Comparison of ENCODE assay signal across 17 cellular contexts in genomic region chr20:46757135-46757534, GRCh38. TPM values are rescaled to one million over a fixed set of nuclear protein-coding genes. Genes with fewer than 3 reads are reported as not detected.
DNase-seq lines count a peak whose midpoint lies in the region; ATAC-seq and TF ChIP-seq lines count a peak whose summit lies in the region.
"Had no signal": no experiment of that assay in that cellular context is flagged by ENCODE, and none has a peak within 500 bp of the region (broad histone marks: within the 10 kb centered on the region; RNA-seq: fewer than 3 reads in every experiment).

No MANE protein-coding gene starts in this region.

- H2BK120ac ChIP-seq in H9 (ENCODE audit: low read depth, low read length, poor library complexity, severe bottlenecking) = no peak overlapping the region

- ATAC-seq in RWPE2 (ENCODE audit: low read depth) = no peak
- peak; percentile 55 for ATAC-seq in sciatic nerve
- ATAC-seq in psoas muscle = no peak
- ATAC-seq in HG02678 (IDR thresholded peaks at IDR 0.05; ENCODE audit: unreplicated experiment) = no peak
- ATAC-seq: GM12878 had no signal

- no peak overlapping the region for H3K14ac ChIP-seq in H9 (ENCODE audit: insufficient read depth, low read length)

- H3K36me3 ChIP-seq in RWPE2 (ENCODE audit: low read depth) (no peaks in the 10 kb centered on the region), psoas muscle (ENCODE audit: insufficient read depth in 1 of 2, low read depth in 1 of 2) (no peaks in the 10 kb centered on the region)
- H3K36me3 ChIP-seq: BLaER1 treated with 17β-estradiol and CSF1 and Interleukin-3, amounts not matched to agents 10 nM and 100 nM had no signal

- no peaks in the 10 kb centered on the region for H3K4me1 ChIP-seq in H9 (ENCODE audit: insufficient read depth, low read length)
- H3K4me1 ChIP-seq in RWPE2 (ENCODE audit: insufficient read depth, poor library complexity, severe bottlenecking) = no peaks in the 10 kb centered on the region
- no peaks in the 10 kb centered on the region for H3K4me1 ChIP-seq in psoas muscle

- H3K4me1 Mint-ChIP-seq in H9 (peaks cover 7 to 19% of the 10 kb centered on the region in 2 experiments), nephron progenitor cell (peaks cover 30% of the 10 kb centered on the region)

- no peaks in the 10 kb centered on the region; a peak in 1 of 5 replicates for H3K9me3 Mint-ChIP-seq in H9
- H3K9me3 Mint-ChIP-seq in nephron progenitor cell = no peaks in the 10 kb centered on the region
- H3K9me3 Mint-ChIP-seq: CD4-positive, alpha-beta T cell had no signal

- no peak overlapping the region for H3K56ac ChIP-seq in H9 (ENCODE audit: insufficient read length, low read depth, low read length)

- no peaks in the 10 kb centered on the region; a peak in 1 of 7 replicates for H3K36me3 Mint-ChIP-seq in H9 (ENCODE audit: insufficient read depth in 1 of 3, low read depth in 3 of 3)
- H3K36me3 Mint-ChIP-seq in nephron progenitor cell (ENCODE audit: low read depth) = no peaks in the 10 kb centered on the region

- H3K23me2 ChIP-seq in H9 (ENCODE audit: insufficient read length, low read depth, low read length, poor library complexity, severe bottlenecking) = no peaks in the 10 kb centered on the region

- H4K20me1 ChIP-seq in H9 (ENCODE audit: control insufficient read depth, insufficient read depth, insufficient read length) = no peaks in the 10 kb centered on the region
- H4K20me1 ChIP-seq: BLaER1 treated with 17β-estradiol and CSF1 and Interleukin-3, amounts not matched to agents 10 nM and 100 nM had no signal

- H3K27ac ChIP-seq in H9 (ENCODE audit: insufficient read length, low read depth, low read length) (no peak overlapping the region), RWPE2 (ENCODE audit: poor library complexity, severe bottlenecking) (no peak overlapping the region), psoas muscle (no peak overlapping the region), dorsolateral prefrontal cortex (no peak overlapping the region)
- H3K27ac ChIP-seq: BLaER1 treated with 17β-estradiol and CSF1 and Interleukin-3, amounts not matched to agents 10 nM and 100 nM; GM23248; HL-60 had no signal

- WGBS in H9 (ENCODE audit: extremely low coverage, insufficient read length, low lambda C conversion rate) = no CpG with 5 or more reads among the region's 9 CpGs
- WGBS in psoas muscle, 3 donors = 83 to 90% (median 89%) methylated on average over 9 of the region's 9 CpGs

- H3K4me3 ChIP-seq in RWPE2 (ENCODE audit: severe bottlenecking) = no peak overlapping the region
- no peak overlapping the region for H3K4me3 ChIP-seq in psoas muscle
- H3K4me3 ChIP-seq in dorsolateral prefrontal cortex = no peak overlapping the region
- H3K4me3 ChIP-seq: BLaER1 treated with 17β-estradiol and CSF1 and Interleukin-3, amounts not matched to agents 10 nM and 100 nM; GM12878; GM23248 had no signal

- no peak overlapping the region for H2BK20ac ChIP-seq in H9 (ENCODE audit: low read depth, low read length, poor library complexity, severe bottlenecking)

- no peak overlapping the region for H2BK12ac ChIP-seq in H9 (ENCODE audit: insufficient read length, low read depth, low read length)

- no peak overlapping the region for H3K18ac ChIP-seq in H9 (ENCODE audit: insufficient read length, low read depth, low read length)

- H3K9me3 ChIP-seq in H9 (ENCODE audit: control insufficient read depth, low read depth, low read length) (no peaks in the 10 kb centered on the region), RWPE2 (ENCODE audit: severe bottlenecking) (no peaks in the 10 kb centered on the region), psoas muscle (no peaks in the 10 kb centered on the region)
- H3K9me3 ChIP-seq: BLaER1 treated with 17β-estradiol and CSF1 and Interleukin-3, amounts not matched to agents 10 nM and 100 nM had no signal

- intact Hi-C loops in sciatic nerve (cut with DNase I) = loop anchor here (10.0 kb wide), 1 partner anchor 868 kb away; no protein-coding TSS in a partner anchor
- intact Hi-C loops in psoas muscle (cut with DNase I) = loop anchor here in 1 of 2 donors (5.0 kb wide), 1 partner anchor 390 kb away; no protein-coding TSS in a partner anchor
- intact Hi-C loops in dorsolateral prefrontal cortex (cut with DNase I) = loop anchor here in 1 of 2 donors (10.0 kb wide), 1 partner anchor 628 kb away; no protein-coding TSS in a partner anchor

- DNase-seq in H9 (no peak), RWPE2 (ENCODE audit: low spot score) (peak; percentile 61), nephron progenitor cell (no peak), sciatic nerve (ENCODE audit: low spot score) (no peak), psoas muscle (no peak), dorsolateral prefrontal cortex (no peak)
- DNase-seq: ACHN; Calu3; CD4-positive, alpha-beta T cell; DMS 273 treated with DMSO at 0.1 percent for 48 hours; DMS79; GM23248; H7 had no signal

- no peak overlapping the region for H3K4me3 Mint-ChIP-seq in H9
- H3K4me3 Mint-ChIP-seq in nephron progenitor cell = no peak overlapping the region
- H3K4me3 Mint-ChIP-seq: CD4-positive, alpha-beta T cell had no signal

- H4K91ac ChIP-seq in H9 (ENCODE audit: insufficient read length, low read depth, low read length) = no peak overlapping the region

- H3K79me2 ChIP-seq in H9 (ENCODE audit: insufficient read depth, low read length) = no peaks in the 10 kb centered on the region

- no peak overlapping the region for H3K23ac ChIP-seq in H9 (ENCODE audit: insufficient read length, low read depth, low read length)

- H3K9ac ChIP-seq in H9 (ENCODE audit: extremely low read depth, insufficient read length, low read length) = no peak overlapping the region
- H3K9ac ChIP-seq: BLaER1 treated with 17β-estradiol and CSF1 and Interleukin-3, amounts not matched to agents 10 nM and 100 nM; GM23248 had no signal

- no peak overlapping the region for H4K5ac ChIP-seq in H9 (ENCODE audit: insufficient read length, low read depth, low read length)

- no peaks in the 10 kb centered on the region; the same call in 1 of the 2 replicates for H3K27me3 Mint-ChIP-seq in H9 (ENCODE audit: low read depth)
- H3K27me3 Mint-ChIP-seq in nephron progenitor cell (ENCODE audit: low read depth, poor library complexity) = peaks cover 7% of the 10 kb centered on the region

- TF ChIP-seq CTCF in H9 (conservative IDR thresholded peaks at IDR 0.05) (no peak), RWPE2 (IDR thresholded peaks at IDR 0.05; ENCODE audit: poor library complexity, severe bottlenecking) (no peak), nephron progenitor cell (IDR thresholded peaks at IDR 0.05) (no peak), psoas muscle (IDR thresholded peaks at IDR 0.05) (no peak), dorsolateral prefrontal cortex (IDR thresholded peaks at IDR 0.05 in 54 of 56, conservative IDR thresholded peaks at IDR 0.05 in 2 of 56; ENCODE audit: low read depth in 1 of 56, partially characterized antibody in 56 of 56) (no peak)

- H3T11ph ChIP-seq in H9 (ENCODE audit: low read length) = no peak overlapping the region

- no peak overlapping the region for H3K4ac ChIP-seq in H9 (ENCODE audit: low read depth, low read length)

- no peak overlapping the region for H2BK15ac ChIP-seq in H9 (ENCODE audit: low read depth, low read length)

- no peak overlapping the region for H2AFZ ChIP-seq in H9 (ENCODE audit: low read length)
- H2AFZ ChIP-seq: GM23248 had no signal

- H2AK5ac ChIP-seq in H9 (ENCODE audit: insufficient read length, low read length) = no peak overlapping the region

- no peak overlapping the region for H2BK5ac ChIP-seq in H9 (ENCODE audit: insufficient read length, low read length)

- H3K27ac Mint-ChIP-seq in H9 = peak overlapping the region in 2 of 3 experiments; percentile 28 to 53; a peak in 1 of 7 replicates
- peak overlapping the region; percentile 83 for H3K27ac Mint-ChIP-seq in nephron progenitor cell
- H3K27ac Mint-ChIP-seq: CD4-positive, alpha-beta T cell had no signal

- H4K8ac ChIP-seq in H9 (replicated peaks; ENCODE audit: insufficient read length, low read depth, low read length) = no peak overlapping the region

- H3K27me3 ChIP-seq in H9 (ENCODE audit: insufficient read depth, low read length) (no peaks in the 10 kb centered on the region), RWPE2 (ENCODE audit: insufficient read depth, poor library complexity, severe bottlenecking) (no peaks in the 10 kb centered on the region), psoas muscle (ENCODE audit: insufficient read depth in 3 of 3, low read length in 2 of 3) (peaks cover 0 to 8% (median 0%) of the 10 kb centered on the region in 3 donors), dorsolateral prefrontal cortex (no peaks in the 10 kb centered on the region)
- H3K27me3 ChIP-seq: BLaER1 treated with 17β-estradiol and CSF1 and Interleukin-3, amounts not matched to agents 10 nM and 100 nM had no signal

- no peaks in the 10 kb centered on the region for H3K79me1 ChIP-seq in H9 (ENCODE audit: insufficient read depth, low read depth, low read length, poor library complexity, severe bottlenecking)

- H3K4me2 ChIP-seq in H9 (ENCODE audit: insufficient read depth, insufficient read length, low read length) = no peak overlapping the region
- H3K4me2 ChIP-seq: BLaER1 treated with 17β-estradiol and CSF1 and Interleukin-3, amounts not matched to agents 10 nM and 100 nM had no signal

RNA-seq across cellular contexts. Expression of gene SLC2A10, which starts 47.7 kb away (rescaled TPM):
- total RNA-seq in H9 (2021) (8.2 and 9.9 TPM in 2 replicates), sciatic nerve (14.7 TPM), psoas muscle (1 to 10 TPM in 3 of 4 donors, under 1 TPM in 1; 0.40 to 1.7 (median 1.3) TPM), dorsolateral prefrontal cortex (10 to 100 TPM in 1 of 120 experiments, 1 to 10 TPM in 119; 1.3 to 11.2 (median 3.6) TPM)
- 1 to 10 TPM in 1 of 3 donors, under 1 TPM in 2; 0.61 to 1.3 (median 0.84) TPM for polyA plus RNA-seq in psoas muscle
- total RNA-seq: CD4-positive, alpha-beta T cell; GM12878 had no signal
- polyA plus RNA-seq: GM12878 had no signal
